8 cellular contexts compared by ENCODE assay signal in genomic region chr2:74119912-74120825, GRCh38. TPM values are rescaled to one million over a fixed set of nuclear protein-coding genes. Genes with fewer than 3 reads are reported as not detected.
DNase-seq lines count a peak whose midpoint lies in the region; ATAC-seq and TF ChIP-seq lines count a peak whose summit lies in the region.

No MANE protein-coding gene starts in this region.

- peak; percentile 88 for DNase-seq in Daoy (ENCODE audit: low read depth)
- DNase-seq in Jurkat, Clone E6-1 (ENCODE audit: low read depth, low spot score): peak; percentile 71
- DNase-seq in activated naive CD4-positive, alpha-beta T cell treated with Interleukin-2 at 50 U/mL for 16 hours: peak; percentile 90
- peak; percentile 88 for DNase-seq in germinal center (ENCODE audit: low spot score)
- DNase-seq in omental fat pad (ENCODE audit: low spot score): peak; percentile 40

- peak overlapping the region; percentile 59 for H3K4me3 ChIP-seq in Jurkat, Clone E6-1 (ENCODE audit: low read length)

- peak; percentile 38; the same call in 1 of the 2 replicates for TF ChIP-seq POLR2A in Raji (IDR thresholded peaks at IDR 0.05; ENCODE audit: insufficient read depth, low read depth, low read length)

- ATAC-seq in GM21619 (IDR thresholded peaks at IDR 0.05; ENCODE audit: unreplicated experiment) (peak; percentile 96), omental fat pad (ENCODE audit: low FRiP score) (peak; percentile 87)

- H3K27ac ChIP-seq in temporal lobe (ENCODE audit: low read depth, low read length): peak overlapping the region; percentile 36

- TF ChIP-seq CTCF in omental fat pad (IDR thresholded peaks at IDR 0.05): no peak

RNA-seq across cellular contexts. Expression of gene BOLA3, which starts 27.5 kb away (rescaled TPM):
- total RNA-seq in Daoy (2014; rRNA removed; shearing (Covaris generic)): 148 and 152 TPM in 2 replicates
- polyA plus RNA-seq in Jurkat, Clone E6-1 (2012; ENCODE audit: insufficient read depth, insufficient read length): 94.3 TPM
- 10 to 100 TPM; 27.6 to 54.3 (median 39.6) TPM for total RNA-seq in omental fat pad
- total RNA-seq in temporal lobe: 19.7 TPM

RNA-seq across cellular contexts. Expression of gene MOB1A, which starts 58.5 kb away (rescaled TPM):
- total RNA-seq in Daoy (2014; rRNA removed; shearing (Covaris generic)): 101 and 164 TPM in 2 replicates
- polyA plus RNA-seq in Jurkat, Clone E6-1 (2012; ENCODE audit: insufficient read depth, insufficient read length): 73.1 TPM
- total RNA-seq in omental fat pad (100 to 1,000 TPM in 1 of 4 donors, 10 to 100 TPM in 3; 84.9 to 109 (median 93.2) TPM), temporal lobe (26.8 TPM)

Comparison
In these comparisons a context has a peak if more than half of its experiments do, and no peak if none do; other contexts are left out.
1. Peak in every context shown above with its lines: DNase-seq, ATAC-seq, H3K4me3 ChIP-seq and H3K27ac ChIP-seq.
2. DNase-seq: peak in every context shown above with its lines; median percentile 90 in activated naive CD4-positive, alpha-beta T cell treated with Interleukin-2 at 50 U/mL for 16 hours; 88 in Daoy; 88 in germinal center; 71 in Jurkat, Clone E6-1; 40 in omental fat pad.